ENCODE assay signal across 1 cellular context in genomic region chr15:30917675-30918074, GRCh38.
TF ChIP-seq lines count a peak whose summit lies in the region.

No MANE protein-coding gene starts in this region.

TF ChIP-seq in SK-N-SH, 30 proteins besides CTCF, POLR2A, EP300 and RAD21 (continued from another document):
- TF ChIP-seq, protein P1, sequence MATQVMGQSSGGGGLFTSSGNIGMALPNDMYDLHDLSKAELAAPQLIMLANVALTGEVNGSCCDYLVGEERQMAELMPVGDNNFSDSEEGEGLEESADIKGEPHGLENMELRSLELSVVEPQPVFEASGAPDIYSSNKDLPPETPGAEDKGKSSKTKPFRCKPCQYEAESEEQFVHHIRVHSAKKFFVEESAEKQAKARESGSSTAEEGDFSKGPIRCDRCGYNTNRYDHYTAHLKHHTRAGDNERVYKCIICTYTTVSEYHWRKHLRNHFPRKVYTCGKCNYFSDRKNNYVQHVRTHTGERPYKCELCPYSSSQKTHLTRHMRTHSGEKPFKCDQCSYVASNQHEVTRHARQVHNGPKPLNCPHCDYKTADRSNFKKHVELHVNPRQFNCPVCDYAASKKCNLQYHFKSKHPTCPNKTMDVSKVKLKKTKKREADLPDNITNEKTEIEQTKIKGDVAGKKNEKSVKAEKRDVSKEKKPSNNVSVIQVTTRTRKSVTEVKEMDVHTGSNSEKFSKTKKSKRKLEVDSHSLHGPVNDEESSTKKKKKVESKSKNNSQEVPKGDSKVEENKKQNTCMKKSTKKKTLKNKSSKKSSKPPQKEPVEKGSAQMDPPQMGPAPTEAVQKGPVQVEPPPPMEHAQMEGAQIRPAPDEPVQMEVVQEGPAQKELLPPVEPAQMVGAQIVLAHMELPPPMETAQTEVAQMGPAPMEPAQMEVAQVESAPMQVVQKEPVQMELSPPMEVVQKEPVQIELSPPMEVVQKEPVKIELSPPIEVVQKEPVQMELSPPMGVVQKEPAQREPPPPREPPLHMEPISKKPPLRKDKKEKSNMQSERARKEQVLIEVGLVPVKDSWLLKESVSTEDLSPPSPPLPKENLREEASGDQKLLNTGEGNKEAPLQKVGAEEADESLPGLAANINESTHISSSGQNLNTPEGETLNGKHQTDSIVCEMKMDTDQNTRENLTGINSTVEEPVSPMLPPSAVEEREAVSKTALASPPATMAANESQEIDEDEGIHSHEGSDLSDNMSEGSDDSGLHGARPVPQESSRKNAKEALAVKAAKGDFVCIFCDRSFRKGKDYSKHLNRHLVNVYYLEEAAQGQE (IDR thresholded peaks at IDR 0.05; ENCODE audit: low read depth, low read length) = no peak
- TF ChIP-seq MXI1 (IDR thresholded peaks at IDR 0.05; ENCODE audit: low read depth, low read length) (no peak), FOSL2 (IDR thresholded peaks at IDR 0.05; ENCODE audit: borderline replicate concordance, low read depth) (no peak), NRF1 (IDR thresholded peaks at IDR 0.05; ENCODE audit: low read depth, low read length) (no peak)
